12 cellular contexts compared by ENCODE assay signal in the genomic region with DNA sequence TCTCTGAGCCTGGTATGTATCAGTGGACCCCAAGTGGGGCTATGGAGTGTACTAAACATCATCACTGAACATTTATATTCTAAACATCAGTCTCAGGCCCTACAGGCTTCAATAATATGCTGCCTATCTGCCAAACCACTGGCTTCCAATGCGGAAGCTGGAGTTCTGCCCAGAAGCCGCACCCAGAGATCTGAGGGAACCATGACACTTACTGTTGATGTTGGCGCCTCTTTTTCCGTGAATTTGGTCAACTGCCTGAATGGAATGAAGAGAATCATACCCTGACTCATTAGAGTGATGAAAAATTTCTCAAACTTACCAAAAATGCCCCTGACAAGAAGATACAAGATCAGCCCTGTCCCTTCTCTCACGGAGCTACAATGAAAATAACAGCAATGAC.
DNase-seq lines count a peak whose midpoint lies in the region; ATAC-seq and TF ChIP-seq lines count a peak whose summit lies in the region.
"Had no signal": no experiment of that assay in that cellular context is flagged by ENCODE, and none has a peak within 500 bp of the region (broad histone marks: within the 10 kb centered on the region; RNA-seq: fewer than 3 reads in every experiment).

No MANE protein-coding gene starts in this region.

- H3K9me3 Mint-ChIP-seq in activated CD4-positive, alpha-beta T cell treated with anti-CD3 and anti-CD28 coated beads, Interleukin-2, amount 10 ng/mL, durations not matched to agents 24 days and 14 days, result no peaks in the 10 kb centered on the region
- H3K9me3 Mint-ChIP-seq: activated CD4-positive, alpha-beta T cell treated with anti-CD3 and anti-CD28 coated beads, Interleukin-2, amount 10 ng/mL, durations not matched to agents 7 days and 5 days; memory B cell had no signal

- no peaks in the 10 kb centered on the region for H3K4me1 Mint-ChIP-seq in activated CD4-positive, alpha-beta T cell treated with anti-CD3 and anti-CD28 coated beads, Interleukin-2, amount 10 ng/mL, durations not matched to agents 24 days and 14 days
- H3K4me1 Mint-ChIP-seq: activated CD4-positive, alpha-beta T cell treated with anti-CD3 and anti-CD28 coated beads, Interleukin-2, amount 10 ng/mL, durations not matched to agents 7 days and 5 days had no signal

- peak overlapping the region; percentile 63 for H3K27ac ChIP-seq in epithelial cell of prostate
- peak overlapping the region; percentile 58 to 86 (median 74) for H3K27ac ChIP-seq in tibial nerve
- H3K27ac ChIP-seq: body of pancreas had no signal

- no peaks in the 10 kb centered on the region for H3K27me3 ChIP-seq in tibial nerve
- H3K27me3 ChIP-seq: body of pancreas had no signal

- no peak overlapping the region for H3K27ac Mint-ChIP-seq in activated CD4-positive, alpha-beta T cell treated with anti-CD3 and anti-CD28 coated beads, Interleukin-2, amount 10 ng/mL, durations not matched to agents 24 days and 14 days
- H3K27ac Mint-ChIP-seq: activated CD4-positive, alpha-beta T cell treated with anti-CD3 and anti-CD28 coated beads, Interleukin-2, amount 10 ng/mL, durations not matched to agents 7 days and 5 days; memory B cell had no signal

- peaks cover 0 to 41% (median 16%) of the 10 kb centered on the region in 4 donors for H3K4me1 ChIP-seq in tibial nerve

- no peaks in the 10 kb centered on the region for H3K27me3 Mint-ChIP-seq in activated CD4-positive, alpha-beta T cell treated with anti-CD3 and anti-CD28 coated beads, Interleukin-2, amount 10 ng/mL, durations not matched to agents 24 days and 14 days
- H3K27me3 Mint-ChIP-seq: activated CD4-positive, alpha-beta T cell treated with anti-CD3 and anti-CD28 coated beads, Interleukin-2, amount 10 ng/mL, durations not matched to agents 7 days and 5 days had no signal

- TF ChIP-seq EP300 in tibial nerve (IDR thresholded peaks at IDR 0.05), result peak in 1 of 2 donors; percentile 84

- no peaks in the 10 kb centered on the region for H3K9me3 ChIP-seq in tibial nerve
- H3K9me3 ChIP-seq: body of pancreas had no signal

- DNase-seq in LoVo (ENCODE audit: low spot score) (peak; percentile 85), epithelial cell of prostate (ENCODE audit: low read depth, low spot score) (peak; percentile 71), lung microvascular endothelial cell (ENCODE audit: low read depth in 2 of 2) (peak; percentile 67 to 95), tibial nerve (ENCODE audit: low spot score in 2 of 2) (peak; percentile 88 to 95), NCI-H510A treated with DMSO at 0.1 percent for 48 hours (lab: John Stamatoyannopoulos, UW) (no peak)
- DNase-seq in activated CD4-positive, alpha-beta T cell treated with anti-CD3 and anti-CD28 coated beads for 4 hours, result no peak
- no peak for DNase-seq in activated CD4-positive, alpha-beta T cell treated with anti-CD3 and anti-CD28 coated beads, Interleukin-2, amount 10 ng/mL, durations not matched to agents 24 days and 14 days
- DNase-seq: activated CD4-positive, alpha-beta T cell treated with anti-CD3 and anti-CD28 coated beads, Interleukin-2, amount 10 ng/mL, durations not matched to agents 7 days and 5 days; NCI-H82 had no signal

- TF ChIP-seq CTCF in tibial nerve (IDR thresholded peaks at IDR 0.05), result no peak

- H3K36me3 ChIP-seq in tibial nerve, result no peaks in the 10 kb centered on the region

- intact Hi-C loops in activated CD4-positive, alpha-beta T cell treated with anti-CD3 and anti-CD28 coated beads, Interleukin-2, amount 10 ng/mL, durations not matched to agents 24 days and 14 days (cut with micrococcal nuclease), result no loop called here

- no peak overlapping the region for H3K4me3 Mint-ChIP-seq in activated CD4-positive, alpha-beta T cell treated with anti-CD3 and anti-CD28 coated beads, Interleukin-2, amount 10 ng/mL, durations not matched to agents 24 days and 14 days
- H3K4me3 Mint-ChIP-seq: activated CD4-positive, alpha-beta T cell treated with anti-CD3 and anti-CD28 coated beads, Interleukin-2, amount 10 ng/mL, durations not matched to agents 7 days and 5 days; memory B cell had no signal

- no peaks in the 10 kb centered on the region for H3K36me3 Mint-ChIP-seq in activated CD4-positive, alpha-beta T cell treated with anti-CD3 and anti-CD28 coated beads, Interleukin-2, amount 10 ng/mL, durations not matched to agents 24 days and 14 days (ENCODE audit: low read depth)
- H3K36me3 Mint-ChIP-seq: memory B cell had no signal

- ATAC-seq in HG03378 (IDR thresholded peaks at IDR 0.05; ENCODE audit: unreplicated experiment), result no peak
- ATAC-seq: body of pancreas had no signal

- H3K4me3 ChIP-seq in tibial nerve, result no peak overlapping the region
- H3K4me3 ChIP-seq: body of pancreas had no signal

- no peak for TF ChIP-seq POLR2A in tibial nerve (IDR thresholded peaks at IDR 0.05)

- 57 to 58% methylated on average over 5 of the region's 5 CpGs for WGBS in tibial nerve, 2 donors

Comparison
In these comparisons a context has a peak if more than half of its experiments do, and no peak if none do; other contexts are left out.
1. DNase-seq: peak in LoVo (single experiment), epithelial cell of prostate (single experiment), lung microvascular endothelial cell (2 of 2) and tibial nerve (2 of 2); none in NCI-H510A treated with DMSO at 0.1 percent for 48 hours (single experiment), activated CD4-positive, alpha-beta T cell treated with anti-CD3 and anti-CD28 coated beads for 4 hours (0 of 2) and activated CD4-positive, alpha-beta T cell treated with anti-CD3 and anti-CD28 coated beads, Interleukin-2, amount 10 ng/mL, durations not matched to agents 24 days and 14 days (single experiment).